Comparison of ENCODE assay signal across 16 cellular contexts in the genomic region with DNA sequence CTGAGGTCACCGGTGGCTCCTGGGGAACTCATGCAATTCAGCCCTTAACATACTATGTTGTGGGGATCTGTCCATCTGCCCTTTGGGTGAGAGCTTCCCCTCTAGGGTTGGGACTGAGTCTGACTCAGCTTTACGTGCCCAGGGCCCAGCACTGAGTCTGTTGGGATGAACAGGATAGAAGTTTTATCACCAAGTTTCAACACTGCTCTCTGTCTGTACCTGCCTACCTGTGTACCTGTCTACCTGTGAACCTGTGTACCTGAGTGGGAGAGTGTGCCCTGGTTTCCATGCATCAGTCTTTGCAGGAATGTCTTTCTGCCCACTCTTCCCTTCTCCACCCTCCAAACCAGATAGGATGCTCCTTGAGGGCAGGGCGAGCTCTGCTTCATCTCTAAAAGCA.
A peak's percentile ranks its signal among the peaks of the same experiment; 100 is the strongest.
DNase-seq lines count a peak whose midpoint lies in the region; ATAC-seq and TF ChIP-seq lines count a peak whose summit lies in the region.
"Had no signal": no experiment of that assay in that cellular context is flagged by ENCODE, and none has a peak within 500 bp of the region (broad histone marks: within the 10 kb centered on the region; RNA-seq: fewer than 3 reads in every experiment).

No MANE protein-coding gene starts in this region.

- no TSS peak for BruUV-seq in mammary epithelial cell (replicated peaks; lab: Mats Ljungman, UMichigan)
- BruUV-seq in A673 (replicated peaks; lab: Mats Ljungman, UMichigan), result no TSS peak

- 68% methylated on average over 3 of the region's 3 CpGs for WGBS in mammary epithelial cell (ENCODE audit: low coverage, missing lambda C conversion rate)

- no peaks in the 10 kb centered on the region for H3K9me3 Mint-ChIP-seq in chondrocyte (ENCODE audit: low read depth)
- H3K9me3 Mint-ChIP-seq: CD8-positive, alpha-beta T cell; GM23338; H9 had no signal

- CTCF ChIA-PET in mammary epithelial cell (lab: Charles Lee; ENCODE audit: low non-redundant PET) (no interaction called here), A673 (lab: Charles Lee) (no interaction called here)

- H3K36me3 Mint-ChIP-seq in chondrocyte (ENCODE audit: low read depth), result no peaks in the 10 kb centered on the region
- H3K36me3 Mint-ChIP-seq: CD8-positive, alpha-beta T cell had no signal

- H4K20me1 ChIP-seq in mammary epithelial cell (ENCODE audit: insufficient read depth, low read length), result peaks cover 2% of the 10 kb centered on the region

- POLR2A ChIA-PET in A673 (lab: Charles Lee; ENCODE audit: low non-redundant PET), result no interaction called here

- in situ Hi-C loops in mammary epithelial cell (cut with MboI; ENCODE audit: low sequenced_read_pairs in 2 of 2), result no loop called here

- H3K27ac ChIP-seq in SJCRH30, result peak overlapping the region; percentile 75; the same call in 1 of the 2 replicates
- no peak overlapping the region for H3K27ac ChIP-seq in mammary epithelial cell (ENCODE audit: insufficient read depth, low read depth, low read length)
- H3K27ac ChIP-seq in foreskin keratinocyte, result no peak overlapping the region
- H3K27ac ChIP-seq in A673 (ENCODE audit: low read depth, low read length, poor library complexity, severe bottlenecking), result no peak overlapping the region
- H3K27ac ChIP-seq: A549 had no signal

- peaks cover 54% of the 10 kb centered on the region for H3K4me1 Mint-ChIP-seq in chondrocyte (ENCODE audit: low read depth)
- H3K4me1 Mint-ChIP-seq: CD14-positive monocyte had no signal

- H3K4me3 ChIP-seq in SJCRH30, result no peak overlapping the region
- no peak overlapping the region for H3K4me3 ChIP-seq in mammary epithelial cell (replicated peaks in 1 of 3; ENCODE audit: insufficient read depth in 1 of 3, low read depth in 2 of 3, low read length in 3 of 3)
- no peak overlapping the region for H3K4me3 ChIP-seq in A673 (ENCODE audit: low read depth, low read length, poor library complexity, severe bottlenecking)
- H3K4me3 ChIP-seq: A549, GM23338 had no signal

- peak; percentile 10 for ATAC-seq in foreskin keratinocyte
- ATAC-seq: A549; CD8-positive, alpha-beta T cell; GM23338 had no signal

- DNase-seq in SJCRH30, result no peak
- DNase-seq in mammary epithelial cell, result peak; percentile 30
- DNase-seq in foreskin keratinocyte, result peak in 1 of 2 donors; percentile 61
- DNase-seq in ecto neural progenitor cell (ENCODE audit: low spot score), result no peak
- DNase-seq in SK-N-DZ (ENCODE audit: low spot score), result no peak
- DNase-seq in chondrocyte (ENCODE audit: low spot score), result no peak
- DNase-seq in A673 (ENCODE audit: low spot score), result no peak
- DNase-seq: CD8-positive, alpha-beta T cell; COR-L47; DMS153; DMS79 treated with DMSO at 0.1 percent for 48 hours; EL; H9 had no signal

- H3K27me3 Mint-ChIP-seq in chondrocyte (ENCODE audit: low read depth), result no peaks in the 10 kb centered on the region

- intact Hi-C loops in mammary epithelial cell (cut with micrococcal nuclease) (loop anchor here (5.0 kb wide), 2 partner anchors 90 to 110 kb away; a partner anchor contains a TSS), A673 (cut with micrococcal nuclease; ENCODE audit: unreplicated experiment) (no loop called here)

- no peak overlapping the region for H3K9ac ChIP-seq in mammary epithelial cell (ENCODE audit: insufficient read depth, low read length)

- H3K27ac Mint-ChIP-seq in chondrocyte (ENCODE audit: unreplicated experiment), result no peak overlapping the region
- H3K27ac Mint-ChIP-seq: CD8-positive, alpha-beta T cell; GM23338; H9 had no signal

- TF ChIP-seq CTCF in mammary epithelial cell (conservative IDR thresholded peaks at IDR 0.05 in 1 of 2, IDR thresholded peaks at IDR 0.05 in 1 of 2; ENCODE audit: extremely low read depth in 1 of 2, insufficient read depth in 1 of 2, low read depth in 1 of 2, low read length in 2 of 2), result no peak
- TF ChIP-seq CTCF in foreskin keratinocyte (conservative IDR thresholded peaks at IDR 0.05), result no peak
- no peak for TF ChIP-seq CTCF in chondrocyte (IDR thresholded peaks at IDR 0.05)
- TF ChIP-seq CTCF in A673 (conservative IDR thresholded peaks at IDR 0.05; ENCODE audit: low read depth, low read length), result no peak

- no peaks in the 10 kb centered on the region for H3K36me3 ChIP-seq in SJCRH30
- H3K36me3 ChIP-seq in mammary epithelial cell (ENCODE audit: insufficient read depth, low read length), result no peaks in the 10 kb centered on the region
- no peaks in the 10 kb centered on the region for H3K36me3 ChIP-seq in A673 (ENCODE audit: insufficient read depth, low read length, poor library complexity, severe bottlenecking)

- H3K4me1 ChIP-seq in SJCRH30 (peaks cover 55% of the 10 kb centered on the region), mammary epithelial cell (ENCODE audit: insufficient read depth, low read length) (peaks cover 27% of the 10 kb centered on the region), foreskin keratinocyte (peaks cover 11% of the 10 kb centered on the region), A673 (ENCODE audit: insufficient read depth, low read length, poor library complexity, severe bottlenecking) (peaks cover 20% of the 10 kb centered on the region)

- H3K27me3 ChIP-seq in SJCRH30 (no peaks in the 10 kb centered on the region), mammary epithelial cell (ENCODE audit: insufficient read depth, low read length) (peaks cover 2% of the 10 kb centered on the region), foreskin keratinocyte (peaks cover 16% of the 10 kb centered on the region), A673 (replicated peaks; ENCODE audit: insufficient read depth, low read depth, low read length, poor library complexity) (no peaks in the 10 kb centered on the region)

- no peaks in the 10 kb centered on the region for H3K79me2 ChIP-seq in mammary epithelial cell (ENCODE audit: insufficient read depth, low read length)

- H2AFZ ChIP-seq in mammary epithelial cell (ENCODE audit: low read depth, low read length), result no peak overlapping the region
- H2AFZ ChIP-seq: GM23338 had no signal

- H3K4me2 ChIP-seq in mammary epithelial cell (ENCODE audit: insufficient read depth, low read depth, low read length), result no peak overlapping the region
- H3K4me2 ChIP-seq: A549, GM23338 had no signal

- H3K9me3 ChIP-seq in SJCRH30 (replicated peaks), result no peaks in the 10 kb centered on the region
- no peaks in the 10 kb centered on the region for H3K9me3 ChIP-seq in mammary epithelial cell (replicated peaks; ENCODE audit: insufficient read depth, low read length)
- H3K9me3 ChIP-seq in A673 (ENCODE audit: low read depth, low read length, poor library complexity, severe bottlenecking), result no peaks in the 10 kb centered on the region
- H3K9me3 ChIP-seq: A549 had no signal

- H3K4me3 Mint-ChIP-seq in chondrocyte (ENCODE audit: unreplicated experiment), result no peak overlapping the region
- H3K4me3 Mint-ChIP-seq: CD8-positive, alpha-beta T cell; GM23338; H9 had no signal

- dilution Hi-C loops in mammary epithelial cell (cut with HindIII; ENCODE audit: low sequenced_read_pairs), result no loop called here
